In the genomic region with DNA sequence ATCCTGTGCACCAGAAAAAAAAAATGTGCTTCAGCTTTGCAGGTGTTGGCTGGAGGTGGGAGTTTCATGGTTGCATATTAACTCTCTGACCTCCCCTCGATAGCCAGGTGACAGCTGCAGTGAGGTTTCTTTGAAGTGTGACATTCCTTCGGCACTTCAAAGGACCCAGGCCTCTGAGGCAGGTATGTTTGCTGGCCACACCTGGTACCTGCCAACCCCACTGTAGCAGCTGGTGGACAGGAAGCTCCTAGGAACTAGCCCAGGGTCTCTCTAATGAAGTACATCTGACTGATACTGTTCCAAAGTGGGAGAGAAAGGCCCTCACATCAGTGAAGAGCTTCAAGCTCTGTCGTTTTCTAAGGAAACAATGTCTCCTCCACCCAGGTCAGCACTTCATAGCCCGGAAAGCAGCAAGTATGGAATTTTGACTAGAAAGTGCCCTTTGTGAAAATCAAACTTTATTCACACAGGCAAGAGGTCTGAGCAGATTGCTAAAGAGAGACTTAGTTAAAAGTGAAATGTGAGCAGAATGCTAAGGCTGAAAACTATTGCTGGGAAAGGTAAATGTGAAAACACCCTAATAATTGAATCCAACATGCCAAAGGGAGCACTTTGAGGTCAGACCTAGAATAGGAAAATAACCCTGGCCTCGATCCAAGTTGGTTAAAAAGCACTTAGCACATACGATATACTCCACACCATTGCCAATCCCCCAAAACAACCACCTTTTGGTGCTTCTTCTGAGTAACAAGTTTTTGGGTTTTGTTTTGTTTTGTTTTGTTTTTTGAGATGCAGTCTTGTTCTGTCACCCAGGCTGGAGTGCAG, we compare ENCODE assay signal across 1 cellular context.
TF ChIP-seq lines count a peak whose summit lies in the region.

No MANE protein-coding gene starts in this region.

TF ChIP-seq in HepG2, 621 proteins besides CTCF, POLR2A, EP300 and RAD21 (continued from another document and continues in another):
- TF ChIP-seq, protein P1, sequence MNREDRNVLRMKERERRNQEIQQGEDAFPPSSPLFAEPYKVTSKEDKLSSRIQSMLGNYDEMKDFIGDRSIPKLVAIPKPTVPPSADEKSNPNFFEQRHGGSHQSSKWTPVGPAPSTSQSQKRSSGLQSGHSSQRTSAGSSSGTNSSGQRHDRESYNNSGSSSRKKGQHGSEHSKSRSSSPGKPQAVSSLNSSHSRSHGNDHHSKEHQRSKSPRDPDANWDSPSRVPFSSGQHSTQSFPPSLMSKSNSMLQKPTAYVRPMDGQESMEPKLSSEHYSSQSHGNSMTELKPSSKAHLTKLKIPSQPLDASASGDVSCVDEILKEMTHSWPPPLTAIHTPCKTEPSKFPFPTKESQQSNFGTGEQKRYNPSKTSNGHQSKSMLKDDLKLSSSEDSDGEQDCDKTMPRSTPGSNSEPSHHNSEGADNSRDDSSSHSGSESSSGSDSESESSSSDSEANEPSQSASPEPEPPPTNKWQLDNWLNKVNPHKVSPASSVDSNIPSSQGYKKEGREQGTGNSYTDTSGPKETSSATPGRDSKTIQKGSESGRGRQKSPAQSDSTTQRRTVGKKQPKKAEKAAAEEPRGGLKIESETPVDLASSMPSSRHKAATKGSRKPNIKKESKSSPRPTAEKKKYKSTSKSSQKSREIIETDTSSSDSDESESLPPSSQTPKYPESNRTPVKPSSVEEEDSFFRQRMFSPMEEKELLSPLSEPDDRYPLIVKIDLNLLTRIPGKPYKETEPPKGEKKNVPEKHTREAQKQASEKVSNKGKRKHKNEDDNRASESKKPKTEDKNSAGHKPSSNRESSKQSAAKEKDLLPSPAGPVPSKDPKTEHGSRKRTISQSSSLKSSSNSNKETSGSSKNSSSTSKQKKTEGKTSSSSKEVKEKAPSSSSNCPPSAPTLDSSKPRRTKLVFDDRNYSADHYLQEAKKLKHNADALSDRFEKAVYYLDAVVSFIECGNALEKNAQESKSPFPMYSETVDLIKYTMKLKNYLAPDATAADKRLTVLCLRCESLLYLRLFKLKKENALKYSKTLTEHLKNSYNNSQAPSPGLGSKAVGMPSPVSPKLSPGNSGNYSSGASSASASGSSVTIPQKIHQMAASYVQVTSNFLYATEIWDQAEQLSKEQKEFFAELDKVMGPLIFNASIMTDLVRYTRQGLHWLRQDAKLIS (CRISPR knock-in tag; IDR thresholded peaks at IDR 0.05) = no peak
- TF ChIP-seq ZNF460 (CRISPR knock-in tag; IDR thresholded peaks at IDR 0.05; ENCODE audit: borderline replicate concordance) (no peak), SRF (IDR thresholded peaks at IDR 0.05; ENCODE audit: low read depth, low read length) (no peak), NFATC3 (CRISPR knock-in tag; IDR thresholded peaks at IDR 0.05) (no peak), RBAK (CRISPR knock-in tag; IDR thresholded peaks at IDR 0.05) (no peak), ZBTB42 (CRISPR knock-in tag; IDR thresholded peaks at IDR 0.05) (no peak), ZNF331 (CRISPR knock-in tag; IDR thresholded peaks at IDR 0.05) (no peak; the same call in 1 of the 2 replicates), ZNF33B (CRISPR knock-in tag; IDR thresholded peaks at IDR 0.05) (no peak), SRY (CRISPR knock-in tag; IDR thresholded peaks at IDR 0.05) (no peak), SOX6 (IDR thresholded peaks at IDR 0.05) (no peak), SOX6 (CRISPR knock-in tag; IDR thresholded peaks at IDR 0.05) (peak; percentile 94), KMT2B (CRISPR knock-in tag; IDR thresholded peaks at IDR 0.05) (no peak), ZBTB20 (CRISPR knock-in tag; IDR thresholded peaks at IDR 0.05; ENCODE audit: borderline replicate concordance, low read depth) (no peak), BHLHE40 (IDR thresholded peaks at IDR 0.05; ENCODE audit: low read length) (no peak), ZNF441 (CRISPR knock-in tag; IDR thresholded peaks at IDR 0.05; ENCODE audit: borderline replicate concordance) (no peak), PHF8 (CRISPR knock-in tag; IDR thresholded peaks at IDR 0.05) (no peak), ZNF20 (CRISPR knock-in tag; IDR thresholded peaks at IDR 0.05) (no peak), SOX5 (CRISPR knock-in tag; IDR thresholded peaks at IDR 0.05; ENCODE audit: borderline replicate concordance) (peak; percentile 76), ZNF598 (CRISPR knock-in tag; IDR thresholded peaks at IDR 0.05; ENCODE audit: borderline replicate concordance) (no peak), GFI1 (CRISPR knock-in tag; IDR thresholded peaks at IDR 0.05; ENCODE audit: borderline replicate concordance) (peak; percentile 75)
- TF ChIP-seq, protein P2, sequence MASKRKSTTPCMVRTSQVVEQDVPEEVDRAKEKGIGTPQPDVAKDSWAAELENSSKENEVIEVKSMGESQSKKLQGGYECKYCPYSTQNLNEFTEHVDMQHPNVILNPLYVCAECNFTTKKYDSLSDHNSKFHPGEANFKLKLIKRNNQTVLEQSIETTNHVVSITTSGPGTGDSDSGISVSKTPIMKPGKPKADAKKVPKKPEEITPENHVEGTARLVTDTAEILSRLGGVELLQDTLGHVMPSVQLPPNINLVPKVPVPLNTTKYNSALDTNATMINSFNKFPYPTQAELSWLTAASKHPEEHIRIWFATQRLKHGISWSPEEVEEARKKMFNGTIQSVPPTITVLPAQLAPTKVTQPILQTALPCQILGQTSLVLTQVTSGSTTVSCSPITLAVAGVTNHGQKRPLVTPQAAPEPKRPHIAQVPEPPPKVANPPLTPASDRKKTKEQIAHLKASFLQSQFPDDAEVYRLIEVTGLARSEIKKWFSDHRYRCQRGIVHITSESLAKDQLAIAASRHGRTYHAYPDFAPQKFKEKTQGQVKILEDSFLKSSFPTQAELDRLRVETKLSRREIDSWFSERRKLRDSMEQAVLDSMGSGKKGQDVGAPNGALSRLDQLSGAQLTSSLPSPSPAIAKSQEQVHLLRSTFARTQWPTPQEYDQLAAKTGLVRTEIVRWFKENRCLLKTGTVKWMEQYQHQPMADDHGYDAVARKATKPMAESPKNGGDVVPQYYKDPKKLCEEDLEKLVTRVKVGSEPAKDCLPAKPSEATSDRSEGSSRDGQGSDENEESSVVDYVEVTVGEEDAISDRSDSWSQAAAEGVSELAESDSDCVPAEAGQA (IDR thresholded peaks at IDR 0.05; ENCODE audit: low read depth) = no peak
- TF ChIP-seq, protein P2 (CRISPR knock-in tag; IDR thresholded peaks at IDR 0.05; ENCODE audit: borderline replicate concordance) = no peak
- TF ChIP-seq, protein P3, sequence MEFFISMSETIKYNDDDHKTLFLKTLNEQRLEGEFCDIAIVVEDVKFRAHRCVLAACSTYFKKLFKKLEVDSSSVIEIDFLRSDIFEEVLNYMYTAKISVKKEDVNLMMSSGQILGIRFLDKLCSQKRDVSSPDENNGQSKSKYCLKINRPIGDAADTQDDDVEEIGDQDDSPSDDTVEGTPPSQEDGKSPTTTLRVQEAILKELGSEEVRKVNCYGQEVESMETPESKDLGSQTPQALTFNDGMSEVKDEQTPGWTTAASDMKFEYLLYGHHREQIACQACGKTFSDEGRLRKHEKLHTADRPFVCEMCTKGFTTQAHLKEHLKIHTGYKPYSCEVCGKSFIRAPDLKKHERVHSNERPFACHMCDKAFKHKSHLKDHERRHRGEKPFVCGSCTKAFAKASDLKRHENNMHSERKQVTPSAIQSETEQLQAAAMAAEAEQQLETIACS (CRISPR knock-in tag; IDR thresholded peaks at IDR 0.05) = no peak
- TF ChIP-seq, protein P4, sequence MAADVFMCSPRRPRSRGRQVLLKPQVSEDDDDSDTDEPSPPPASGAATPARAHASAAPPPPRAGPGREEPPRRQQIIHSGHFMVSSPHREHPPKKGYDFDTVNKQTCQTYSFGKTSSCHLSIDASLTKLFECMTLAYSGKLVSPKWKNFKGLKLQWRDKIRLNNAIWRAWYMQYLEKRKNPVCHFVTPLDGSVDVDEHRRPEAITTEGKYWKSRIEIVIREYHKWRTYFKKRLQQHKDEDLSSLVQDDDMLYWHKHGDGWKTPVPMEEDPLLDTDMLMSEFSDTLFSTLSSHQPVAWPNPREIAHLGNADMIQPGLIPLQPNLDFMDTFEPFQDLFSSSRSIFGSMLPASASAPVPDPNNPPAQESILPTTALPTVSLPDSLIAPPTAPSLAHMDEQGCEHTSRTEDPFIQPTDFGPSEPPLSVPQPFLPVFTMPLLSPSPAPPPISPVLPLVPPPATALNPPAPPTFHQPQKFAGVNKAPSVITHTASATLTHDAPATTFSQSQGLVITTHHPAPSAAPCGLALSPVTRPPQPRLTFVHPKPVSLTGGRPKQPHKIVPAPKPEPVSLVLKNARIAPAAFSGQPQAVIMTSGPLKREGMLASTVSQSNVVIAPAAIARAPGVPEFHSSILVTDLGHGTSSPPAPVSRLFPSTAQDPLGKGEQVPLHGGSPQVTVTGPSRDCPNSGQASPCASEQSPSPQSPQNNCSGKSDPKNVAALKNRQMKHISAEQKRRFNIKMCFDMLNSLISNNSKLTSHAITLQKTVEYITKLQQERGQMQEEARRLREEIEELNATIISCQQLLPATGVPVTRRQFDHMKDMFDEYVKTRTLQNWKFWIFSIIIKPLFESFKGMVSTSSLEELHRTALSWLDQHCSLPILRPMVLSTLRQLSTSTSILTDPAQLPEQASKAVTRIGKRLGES (CRISPR knock-in tag; IDR thresholded peaks at IDR 0.05; ENCODE audit: borderline replicate concordance) = no peak
- TF ChIP-seq, protein P5, sequence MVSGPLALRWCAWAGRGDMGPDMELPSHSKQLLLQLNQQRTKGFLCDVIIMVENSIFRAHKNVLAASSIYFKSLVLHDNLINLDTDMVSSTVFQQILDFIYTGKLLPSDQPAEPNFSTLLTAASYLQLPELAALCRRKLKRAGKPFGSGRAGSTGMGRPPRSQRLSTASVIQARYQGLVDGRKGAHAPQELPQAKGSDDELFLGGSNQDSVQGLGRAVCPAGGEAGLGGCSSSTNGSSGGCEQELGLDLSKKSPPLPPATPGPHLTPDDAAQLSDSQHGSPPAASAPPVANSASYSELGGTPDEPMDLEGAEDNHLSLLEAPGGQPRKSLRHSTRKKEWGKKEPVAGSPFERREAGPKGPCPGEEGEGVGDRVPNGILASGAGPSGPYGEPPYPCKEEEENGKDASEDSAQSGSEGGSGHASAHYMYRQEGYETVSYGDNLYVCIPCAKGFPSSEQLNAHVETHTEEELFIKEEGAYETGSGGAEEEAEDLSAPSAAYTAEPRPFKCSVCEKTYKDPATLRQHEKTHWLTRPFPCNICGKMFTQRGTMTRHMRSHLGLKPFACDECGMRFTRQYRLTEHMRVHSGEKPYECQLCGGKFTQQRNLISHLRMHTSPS (CRISPR knock-in tag; IDR thresholded peaks at IDR 0.05; ENCODE audit: low read depth) = no peak
- TF ChIP-seq, protein P6, sequence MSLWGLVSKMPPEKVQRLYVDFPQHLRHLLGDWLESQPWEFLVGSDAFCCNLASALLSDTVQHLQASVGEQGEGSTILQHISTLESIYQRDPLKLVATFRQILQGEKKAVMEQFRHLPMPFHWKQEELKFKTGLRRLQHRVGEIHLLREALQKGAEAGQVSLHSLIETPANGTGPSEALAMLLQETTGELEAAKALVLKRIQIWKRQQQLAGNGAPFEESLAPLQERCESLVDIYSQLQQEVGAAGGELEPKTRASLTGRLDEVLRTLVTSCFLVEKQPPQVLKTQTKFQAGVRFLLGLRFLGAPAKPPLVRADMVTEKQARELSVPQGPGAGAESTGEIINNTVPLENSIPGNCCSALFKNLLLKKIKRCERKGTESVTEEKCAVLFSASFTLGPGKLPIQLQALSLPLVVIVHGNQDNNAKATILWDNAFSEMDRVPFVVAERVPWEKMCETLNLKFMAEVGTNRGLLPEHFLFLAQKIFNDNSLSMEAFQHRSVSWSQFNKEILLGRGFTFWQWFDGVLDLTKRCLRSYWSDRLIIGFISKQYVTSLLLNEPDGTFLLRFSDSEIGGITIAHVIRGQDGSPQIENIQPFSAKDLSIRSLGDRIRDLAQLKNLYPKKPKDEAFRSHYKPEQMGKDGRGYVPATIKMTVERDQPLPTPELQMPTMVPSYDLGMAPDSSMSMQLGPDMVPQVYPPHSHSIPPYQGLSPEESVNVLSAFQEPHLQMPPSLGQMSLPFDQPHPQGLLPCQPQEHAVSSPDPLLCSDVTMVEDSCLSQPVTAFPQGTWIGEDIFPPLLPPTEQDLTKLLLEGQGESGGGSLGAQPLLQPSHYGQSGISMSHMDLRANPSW (CRISPR knock-in tag; IDR thresholded peaks at IDR 0.05; ENCODE audit: borderline replicate concordance) = no peak
- TF ChIP-seq, protein P7, sequence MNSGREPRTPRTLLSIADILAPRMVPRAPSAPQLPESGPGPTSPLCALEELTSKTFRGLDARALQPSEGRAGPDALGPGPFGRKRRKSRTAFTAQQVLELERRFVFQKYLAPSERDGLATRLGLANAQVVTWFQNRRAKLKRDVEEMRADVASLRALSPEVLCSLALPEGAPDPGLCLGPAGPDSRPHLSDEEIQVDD (CRISPR knock-in tag; IDR thresholded peaks at IDR 0.05; ENCODE audit: borderline replicate concordance) = no peak
